17 cellular contexts compared by ENCODE assay signal in genomic region chr6:25008707-25009106, GRCh38.
DNase-seq lines count a peak whose midpoint lies in the region; ATAC-seq and TF ChIP-seq lines count a peak whose summit lies in the region.
"Had no signal": no experiment of that assay in that cellular context is flagged by ENCODE, and none has a peak within 500 bp of the region (broad histone marks: within the 10 kb centered on the region; RNA-seq: fewer than 3 reads in every experiment).

No MANE protein-coding gene starts in this region.

- no peak for ATAC-seq in activated CD8-positive, alpha-beta memory T cell treated with anti-CD3 and anti-CD28 coated beads, Interleukin-2, amount 10 ng/mL, durations not matched to agents 7 days and 5 days
- ATAC-seq in DND-41 (ENCODE audit: insufficient read depth, low read depth) (no peak; the same call in 2 of the 3 replicates), natural killer cell (no peak)
- ATAC-seq: heart left ventricle, HepG2, left ventricle myocardium superior had no signal

- H3K9me3 Mint-ChIP-seq in activated CD8-positive, alpha-beta memory T cell treated with anti-CD3 and anti-CD28 coated beads, Interleukin-2, amount 10 ng/mL, durations not matched to agents 7 days and 5 days (ENCODE audit: low read depth), result no peaks in the 10 kb centered on the region
- H3K9me3 Mint-ChIP-seq in activated naive CD8-positive, alpha-beta T cell (ENCODE audit: low read depth), result no peaks in the 10 kb centered on the region
- no peaks in the 10 kb centered on the region for H3K9me3 Mint-ChIP-seq in natural killer cell
- H3K9me3 Mint-ChIP-seq: endodermal cell had no signal

- peak overlapping the region; percentile 18 for H3K9ac ChIP-seq in DND-41 (ENCODE audit: low read depth, low read length)

- peaks cover 64% of the 10 kb centered on the region for H3K4me1 Mint-ChIP-seq in activated CD8-positive, alpha-beta memory T cell treated with anti-CD3 and anti-CD28 coated beads, Interleukin-2, amount 10 ng/mL, durations not matched to agents 7 days and 5 days
- peaks cover 84% of the 10 kb centered on the region for H3K4me1 Mint-ChIP-seq in activated naive CD8-positive, alpha-beta T cell (ENCODE audit: low read depth)
- H3K4me1 Mint-ChIP-seq in natural killer cell, result peaks cover 78 to 82% of the 10 kb centered on the region in 2 donors

- H3K27ac ChIP-seq in DND-41 (ENCODE audit: low read length), result peak overlapping the region; percentile 84
- H3K27ac ChIP-seq: heart left ventricle, thoracic aorta had no signal

- H3K4me3 Mint-ChIP-seq in activated CD8-positive, alpha-beta memory T cell treated with anti-CD3 and anti-CD28 coated beads, Interleukin-2, amount 10 ng/mL, durations not matched to agents 7 days and 5 days, result no peak overlapping the region
- peak overlapping the region; percentile 70 for H3K4me3 Mint-ChIP-seq in activated naive CD8-positive, alpha-beta T cell
- no peak overlapping the region for H3K4me3 Mint-ChIP-seq in natural killer cell
- H3K4me3 Mint-ChIP-seq: endodermal cell had no signal

- no peak for TF ChIP-seq CTCF in DND-41 (IDR thresholded peaks at IDR 0.05; ENCODE audit: borderline replicate concordance, extremely low read depth, low read length, poor library complexity, severe bottlenecking)
- no peak for TF ChIP-seq CTCF in natural killer cell (IDR thresholded peaks at IDR 0.05)

- no peaks in the 10 kb centered on the region for H3K36me3 ChIP-seq in DND-41 (ENCODE audit: insufficient read depth, low read length)
- H3K36me3 ChIP-seq: heart left ventricle, thoracic aorta had no signal

- peak overlapping the region; percentile 54 for H3K4me2 ChIP-seq in DND-41 (ENCODE audit: insufficient read depth, low read length)

- peak overlapping the region in 1 of 2 experiments; percentile 13; a peak in 2 of 4 replicates for H3K4me3 ChIP-seq in DND-41 (ENCODE audit: low read depth in 1 of 2, low read length in 2 of 2)
- H3K4me3 ChIP-seq: heart left ventricle, thoracic aorta had no signal

- CTCF ChIA-PET in activated CD8-positive, alpha-beta memory T cell treated with anti-CD3 and anti-CD28 coated beads, Interleukin-2, amount 10 ng/mL, durations not matched to agents 7 days and 5 days (lab: Charles Lee), result interaction anchor here (1.2 to 9.8 kb wide), 7 partner anchors 9 to 152 kb away, joined by 3 to 75 read pairs (median 17); no protein-coding TSS in a partner anchor

- H2AFZ ChIP-seq in DND-41 (ENCODE audit: low read depth, low read length), result no peak overlapping the region

- peak overlapping the region; percentile 61 for H3K27ac Mint-ChIP-seq in activated CD8-positive, alpha-beta memory T cell treated with anti-CD3 and anti-CD28 coated beads, Interleukin-2, amount 10 ng/mL, durations not matched to agents 7 days and 5 days
- H3K27ac Mint-ChIP-seq in activated naive CD8-positive, alpha-beta T cell, result peak overlapping the region; percentile 93
- H3K27ac Mint-ChIP-seq in natural killer cell, result peak overlapping the region; percentile 91 to 95
- H3K27ac Mint-ChIP-seq: endodermal cell had no signal

- H3K27me3 ChIP-seq in DND-41 (ENCODE audit: insufficient read depth, low read length, poor library complexity), result no peaks in the 10 kb centered on the region
- H3K27me3 ChIP-seq: heart left ventricle had no signal

- no peaks in the 10 kb centered on the region; the same call in 1 of the 2 replicates for H4K20me1 ChIP-seq in DND-41 (ENCODE audit: insufficient read depth, low read length)

- peaks cover 31% of the 10 kb centered on the region for H3K79me2 ChIP-seq in DND-41 (ENCODE audit: insufficient read depth, low read length)

- no peaks in the 10 kb centered on the region for H3K9me3 ChIP-seq in DND-41 (ENCODE audit: insufficient read depth, low read length, severe bottlenecking)
- H3K9me3 ChIP-seq: heart left ventricle, thoracic aorta had no signal

- DNase-seq in activated CD8-positive, alpha-beta memory T cell treated with anti-CD3 and anti-CD28 coated beads, Interleukin-2, amount 10 ng/mL, durations not matched to agents 7 days and 5 days, result no peak
- no peak for DNase-seq in activated CD8-positive, alpha-beta memory T cell treated with anti-CD3 and anti-CD28 coated beads for 24 hours
- DNase-seq in DND-41, result no peak
- DNase-seq in natural killer cell, result no peak
- no peak for DNase-seq in H4 (ENCODE audit: low spot score)
- no peak for DNase-seq in 8988T
- no peak for DNase-seq in NCI-H1694 (lab: John Stamatoyannopoulos, UW)
- DNase-seq: activated gamma-delta T cell, endodermal cell, heart left ventricle, left ventricle myocardium superior, NCI-H2029 treated with DMSO at 0.1 percent for 48 hours, NCI-H510A, occipital lobe had no signal

- no peaks in the 10 kb centered on the region for H3K27me3 Mint-ChIP-seq in activated CD8-positive, alpha-beta memory T cell treated with anti-CD3 and anti-CD28 coated beads, Interleukin-2, amount 10 ng/mL, durations not matched to agents 7 days and 5 days
- no peaks in the 10 kb centered on the region for H3K27me3 Mint-ChIP-seq in activated naive CD8-positive, alpha-beta T cell
- H3K27me3 Mint-ChIP-seq in natural killer cell (ENCODE audit: low read depth in 2 of 2), result no peaks in the 10 kb centered on the region

- peaks cover 59% of the 10 kb centered on the region for H3K4me1 ChIP-seq in DND-41 (ENCODE audit: insufficient read depth, low read length)

- H3K36me3 Mint-ChIP-seq in activated CD8-positive, alpha-beta memory T cell treated with anti-CD3 and anti-CD28 coated beads, Interleukin-2, amount 10 ng/mL, durations not matched to agents 7 days and 5 days, result peaks cover 9% of the 10 kb centered on the region
- H3K36me3 Mint-ChIP-seq in activated naive CD8-positive, alpha-beta T cell, result no peaks in the 10 kb centered on the region
- H3K36me3 Mint-ChIP-seq in natural killer cell, result no peaks in the 10 kb centered on the region

- intact Hi-C loops in natural killer cell (cut with micrococcal nuclease), result loop anchor here (5.0 kb wide), 1 partner anchor 56 kb away; no protein-coding TSS in a partner anchor
